In the genomic region with DNA sequence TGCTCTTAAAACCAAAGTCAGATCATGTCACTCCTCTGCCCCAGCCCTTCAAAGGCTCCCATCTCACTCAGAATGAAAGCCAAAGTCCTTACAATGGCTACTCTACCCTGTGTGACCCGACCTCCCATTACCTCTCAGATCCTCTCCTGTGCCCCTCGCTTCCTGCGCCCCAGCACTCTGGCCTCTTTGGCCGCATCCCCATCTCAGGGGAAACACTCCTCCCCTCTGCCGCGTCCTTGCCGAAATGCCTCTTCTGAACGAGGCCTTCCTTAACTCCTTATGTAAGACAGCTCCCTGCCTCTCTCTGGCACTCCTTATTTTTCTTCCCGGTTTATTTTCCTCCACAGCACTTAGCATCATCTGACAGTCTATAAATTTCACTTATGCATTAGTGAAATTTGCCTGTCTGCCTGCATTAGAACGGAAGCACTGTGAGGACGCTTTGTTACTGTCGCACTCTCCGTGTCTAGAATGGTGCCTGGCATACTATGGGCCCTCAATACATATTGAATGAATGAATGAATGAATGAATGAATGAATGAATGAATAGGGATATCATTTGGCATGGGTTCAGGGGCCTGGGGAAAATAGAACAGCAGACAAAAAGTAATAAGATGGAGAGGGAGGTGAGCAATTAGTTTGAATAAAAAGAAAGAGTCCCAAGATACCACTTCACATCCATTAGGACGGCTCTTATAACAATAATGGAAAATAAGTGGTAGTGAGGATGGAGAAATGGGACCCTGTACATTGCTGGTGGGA, we compare ENCODE assay signal across 24 cellular contexts.
"Had no signal": no experiment of that assay in that cellular context is flagged by ENCODE, and none has a peak within 500 bp of the region (broad histone marks: within the 10 kb centered on the region; RNA-seq: fewer than 3 reads in every experiment).

No MANE protein-coding gene starts in this region.

- H3K36me3 ChIP-seq: ascending aorta, ovary, right atrium auricular region, thyroid gland, upper lobe of right lung had no signal

- H3K27me3 Mint-ChIP-seq: activated T-cell treated with anti-CD3 and anti-CD28 coated beads, Interleukin-2, amount 50 U/mL, for 24 hours had no signal

- H3K4me3 Mint-ChIP-seq: activated T-cell treated with anti-CD3 and anti-CD28 coated beads, Interleukin-2, amount 50 U/mL, for 24 hours; activated T-helper 17 cell treated with anti-CD3 and anti-CD28 coated beads, Interleukin-2, amount 50 U/mL, for 72 hours; effector memory CD8-positive, alpha-beta T cell; mesothelial cell of epicardium; natural killer cell had no signal

- H3K9me3 Mint-ChIP-seq: activated naive CD4-positive, alpha-beta T cell treated with anti-CD3 and anti-CD28 coated beads, Interleukin-2, amount 50 U/mL, for 72 hours; activated T-cell treated with anti-CD3 and anti-CD28 coated beads, Interleukin-2, amount 50 U/mL, for 24 hours; activated T-helper 17 cell treated with anti-CD3 and anti-CD28 coated beads, Interleukin-2, amount 50 U/mL, for 72 hours; effector memory CD8-positive, alpha-beta T cell; mesothelial cell of epicardium; natural killer cell had no signal

- H3K27ac Mint-ChIP-seq: activated naive CD4-positive, alpha-beta T cell treated with anti-CD3 and anti-CD28 coated beads, Interleukin-2, amount 50 U/mL, for 72 hours; activated T-cell treated with anti-CD3 and anti-CD28 coated beads, Interleukin-2, amount 50 U/mL, for 24 hours; activated T-helper 17 cell treated with anti-CD3 and anti-CD28 coated beads, Interleukin-2, amount 50 U/mL, for 72 hours; effector memory CD8-positive, alpha-beta T cell; mesothelial cell of epicardium; natural killer cell had no signal

- ATAC-seq: activated naive CD4-positive, alpha-beta T cell treated with anti-CD3 and anti-CD28 coated beads, Interleukin-2, amount 50 U/mL, for 72 hours; activated T-helper 17 cell treated with anti-CD3 and anti-CD28 coated beads, Interleukin-2, amount 50 U/mL, for 72 hours; effector memory CD8-positive, alpha-beta T cell; psoas muscle; stimulated activated naive CD8-positive, alpha-beta T cell treated with anti-CD3 and anti-CD28 coated beads, Interleukin-15, Interleukin-2, amounts not matched to agents 100 U/mL and 50 U/mL, for 24 hours; upper lobe of right lung had no signal

- H3K4me1 Mint-ChIP-seq: activated T-helper 17 cell treated with anti-CD3 and anti-CD28 coated beads, Interleukin-2, amount 50 U/mL, for 72 hours; mesothelial cell of epicardium; natural killer cell had no signal

- DNase-seq: activated CD4-positive, alpha-beta T cell treated with anti-CD3 and anti-CD28 coated beads, Interleukin-2, amount 50 U/mL, for 4 hours; activated CD8-positive, alpha-beta memory T cell treated with anti-CD3 and anti-CD28 coated beads for 24 hours; activated CD8-positive, alpha-beta memory T cell treated with anti-CD3 and anti-CD28 coated beads, Interleukin-2, amount 50 U/mL, for 4 hours; activated T-cell treated with anti-CD3 and anti-CD28 coated beads, Interleukin-2, amount 50 U/mL, for 24 hours; central memory CD4-positive, alpha-beta T cell; effector memory CD8-positive, alpha-beta T cell; glutamatergic neuron; hippocampal formation; left ventricle myocardium inferior; natural killer cell; ovary; psoas muscle; stimulated activated CD4-positive, alpha-beta T cell treated with anti-CD3 and anti-CD28 coated beads, Interleukin-4, amount 100 ng/mL, for 4 hours; stimulated activated naive CD8-positive, alpha-beta T cell treated with anti-CD3 and anti-CD28 coated beads, Interleukin-15, Interleukin-2, amounts not matched to agents 100 U/mL and 50 U/mL, for 24 hours; thyroid gland; upper lobe of right lung had no signal

- H3K36me3 Mint-ChIP-seq: activated naive CD4-positive, alpha-beta T cell treated with anti-CD3 and anti-CD28 coated beads, Interleukin-2, amount 50 U/mL, for 72 hours; mesothelial cell of epicardium; natural killer cell had no signal

- H3K27me3 ChIP-seq: ascending aorta, esophagus muscularis mucosa, ovary, right atrium auricular region, thyroid gland, upper lobe of right lung had no signal

- H3K4me1 ChIP-seq: ascending aorta, esophagus muscularis mucosa, left ventricle myocardium inferior, psoas muscle, right atrium auricular region, thyroid gland, upper lobe of right lung had no signal

- H3K27ac ChIP-seq: ascending aorta, esophagus muscularis mucosa, left ventricle myocardium inferior, ovary, psoas muscle, right atrium auricular region, thyroid gland, upper lobe of right lung had no signal

- H3K4me3 ChIP-seq: ascending aorta, esophagus muscularis mucosa, left ventricle myocardium inferior, ovary, psoas muscle, right atrium auricular region, thyroid gland, upper lobe of right lung had no signal

- H3K9me3 ChIP-seq: ascending aorta, esophagus muscularis mucosa, left ventricle myocardium inferior, ovary, psoas muscle, right atrium auricular region, thyroid gland, upper lobe of right lung had no signal

- FAIRE-seq: colon, frontal cortex had no signal
